In genomic region chr5:1658665-1659064, GRCh38 we compare ENCODE assay signal across 14 cellular contexts.
DNase-seq lines count a peak whose midpoint lies in the region; ATAC-seq and TF ChIP-seq lines count a peak whose summit lies in the region.
"Had no signal": no experiment of that assay in that cellular context is flagged by ENCODE, and none has a peak within 500 bp of the region (broad histone marks: within the 10 kb centered on the region; RNA-seq: fewer than 3 reads in every experiment).

No MANE protein-coding gene starts in this region.

- H3K27ac Mint-ChIP-seq in activated naive CD8-positive, alpha-beta T cell treated with anti-CD3 and anti-CD28 coated beads, Interleukin-2, amount 50 U/mL, for 24 hours, result no peak overlapping the region
- H3K27ac Mint-ChIP-seq in activated T-helper 2 cell treated with anti-CD3 and anti-CD28 coated beads, Interferon-gamma antibody, Interleukin-2, Interleukin-4, amounts not matched to agents 10 μg/mL and 5 μg/mL and 100 μg/mL, durations not matched to agents 14 hours and 24 hours and 36 hours, result no peak overlapping the region

- peaks cover 42% of the 10 kb centered on the region for H3K27me3 Mint-ChIP-seq in activated naive CD8-positive, alpha-beta T cell treated with anti-CD3 and anti-CD28 coated beads, Interleukin-2, amount 50 U/mL, for 24 hours
- peaks cover 5% of the 10 kb centered on the region for H3K27me3 Mint-ChIP-seq in activated T-helper 2 cell treated with anti-CD3 and anti-CD28 coated beads, Interferon-gamma antibody, Interleukin-2, Interleukin-4, amounts not matched to agents 10 μg/mL and 5 μg/mL and 100 μg/mL, durations not matched to agents 14 hours and 24 hours and 36 hours (ENCODE audit: low read depth)

- TF ChIP-seq POLR2A in heart left ventricle (IDR thresholded peaks at IDR 0.05), result no peak

- intact Hi-C loops in Right ventricle myocardium superior (cut with DNase I), result no loop called here
- intact Hi-C loops in heart left ventricle (cut with DNase I), result loop anchor here in 1 of 10 donors (10.0 kb wide), 1 partner anchor 484 kb away; no protein-coding TSS in a partner anchor
- intact Hi-C loops in posterior vena cava (cut with DNase I), result no loop called here
- intact Hi-C loops in activated T-helper 2 cell treated with anti-CD3 and anti-CD28 coated beads, Interferon-gamma antibody, Interleukin-2, Interleukin-4, amounts not matched to agents 10 μg/mL and 5 μg/mL and 100 μg/mL, durations not matched to agents 14 hours and 24 hours and 36 hours (cut with micrococcal nuclease), result no loop called here

- H3K4me3 Mint-ChIP-seq in activated naive CD8-positive, alpha-beta T cell treated with anti-CD3 and anti-CD28 coated beads, Interleukin-2, amount 50 U/mL, for 24 hours, result no peak overlapping the region
- no peak overlapping the region for H3K4me3 Mint-ChIP-seq in activated T-helper 2 cell treated with anti-CD3 and anti-CD28 coated beads, Interferon-gamma antibody, Interleukin-2, Interleukin-4, amounts not matched to agents 10 μg/mL and 5 μg/mL and 100 μg/mL, durations not matched to agents 14 hours and 24 hours and 36 hours (ENCODE audit: low read depth)

- WGBS in heart left ventricle, 4 donors, result 62 to 70% (median 66%) methylated on average over 14 of the region's 14 CpGs

- ATAC-seq in Right ventricle myocardium superior (ENCODE audit: poor library complexity), result no peak
- no peak for ATAC-seq in heart left ventricle
- ATAC-seq in activated naive CD8-positive, alpha-beta T cell treated with anti-CD3 and anti-CD28 coated beads, Interleukin-2, amount 50 U/mL, for 24 hours, result no peak

- H3K36me3 ChIP-seq in heart left ventricle, result no peaks in the 10 kb centered on the region
- H3K36me3 ChIP-seq: BLaER1 treated with 17β-estradiol and CSF1 and Interleukin-3, amounts not matched to agents 10 nM and 100 nM had no signal

- no peak overlapping the region for H3K27ac ChIP-seq in heart left ventricle
- H3K27ac ChIP-seq: BLaER1 treated with 17β-estradiol and CSF1 and Interleukin-3, amounts not matched to agents 10 nM and 100 nM had no signal

- H3K4me1 Mint-ChIP-seq in activated naive CD8-positive, alpha-beta T cell treated with anti-CD3 and anti-CD28 coated beads, Interleukin-2, amount 50 U/mL, for 24 hours, result no peaks in the 10 kb centered on the region
- H3K4me1 Mint-ChIP-seq in activated T-helper 2 cell treated with anti-CD3 and anti-CD28 coated beads, Interferon-gamma antibody, Interleukin-2, Interleukin-4, amounts not matched to agents 10 μg/mL and 5 μg/mL and 100 μg/mL, durations not matched to agents 14 hours and 24 hours and 36 hours (ENCODE audit: low read depth), result no peaks in the 10 kb centered on the region

- H3K9me3 ChIP-seq in heart left ventricle, result no peaks in the 10 kb centered on the region
- H3K9me3 ChIP-seq: BLaER1 treated with 17β-estradiol and CSF1 and Interleukin-3, amounts not matched to agents 10 nM and 100 nM had no signal

- no peaks in the 10 kb centered on the region for H3K36me3 Mint-ChIP-seq in activated naive CD8-positive, alpha-beta T cell treated with anti-CD3 and anti-CD28 coated beads, Interleukin-2, amount 50 U/mL, for 24 hours (ENCODE audit: low read depth)
- no peaks in the 10 kb centered on the region for H3K36me3 Mint-ChIP-seq in activated T-helper 2 cell treated with anti-CD3 and anti-CD28 coated beads, Interferon-gamma antibody, Interleukin-2, Interleukin-4, amounts not matched to agents 10 μg/mL and 5 μg/mL and 100 μg/mL, durations not matched to agents 14 hours and 24 hours and 36 hours (ENCODE audit: low read depth)

- no peaks in the 10 kb centered on the region for H3K9me3 Mint-ChIP-seq in activated naive CD8-positive, alpha-beta T cell treated with anti-CD3 and anti-CD28 coated beads, Interleukin-2, amount 50 U/mL, for 24 hours
- no peaks in the 10 kb centered on the region for H3K9me3 Mint-ChIP-seq in activated T-helper 2 cell treated with anti-CD3 and anti-CD28 coated beads, Interferon-gamma antibody, Interleukin-2, Interleukin-4, amounts not matched to agents 10 μg/mL and 5 μg/mL and 100 μg/mL, durations not matched to agents 14 hours and 24 hours and 36 hours

- peak; percentile 18 for DNase-seq in Right ventricle myocardium superior
- no peak for DNase-seq in heart left ventricle
- peak; percentile 43 for DNase-seq in NCI-H146 (lab: John Stamatoyannopoulos, UW)
- peak; percentile 44 for DNase-seq in ecto neural progenitor cell (ENCODE audit: low spot score)
- DNase-seq in posterior vena cava (ENCODE audit: low spot score), result peak; percentile 59
- DNase-seq in activated naive CD8-positive, alpha-beta T cell treated with anti-CD3 and anti-CD28 coated beads, Interleukin-2, amount 50 U/mL, for 24 hours, result no peak
- no peak for DNase-seq in activated T-helper 2 cell treated with anti-CD3 and anti-CD28 coated beads, Interferon-gamma antibody, Interleukin-2, Interleukin-4, amounts not matched to agents 10 μg/mL and 5 μg/mL and 100 μg/mL, durations not matched to agents 14 hours and 24 hours and 36 hours (ENCODE audit: low spot score)
- no peak for DNase-seq in UCSD-AML1 (lab: John Stamatoyannopoulos, UW; ENCODE audit: unreplicated experiment)
- DNase-seq: DMS 273 treated with DMSO at 0.1 percent for 48 hours, HCEC 1CT, Kasumi-1, NCI-H524, T-helper 1 cell had no signal

- peaks cover 0 to under 1% (median 0%) of the 10 kb centered on the region in 12 donors for H3K4me1 ChIP-seq in heart left ventricle

- TF ChIP-seq CTCF in heart left ventricle (IDR thresholded peaks at IDR 0.05), result no peak

- H3K27me3 ChIP-seq in heart left ventricle, result peaks cover 0 to 78% (median 21%) of the 10 kb centered on the region in 9 donors

- no peak overlapping the region for H3K4me3 ChIP-seq in heart left ventricle
- H3K4me3 ChIP-seq: BLaER1 treated with 17β-estradiol and CSF1 and Interleukin-3, amounts not matched to agents 10 nM and 100 nM had no signal

Comparison
In these comparisons a context has a peak if more than half of its experiments do, and no peak if none do; other contexts are left out.
1. DNase-seq: peak in Right ventricle myocardium superior (single experiment), NCI-H146 (single experiment), ecto neural progenitor cell (single experiment) and posterior vena cava (single experiment); none in heart left ventricle (0 of 5), activated naive CD8-positive, alpha-beta T cell treated with anti-CD3 and anti-CD28 coated beads, Interleukin-2, amount 50 U/mL, for 24 hours (single experiment), activated T-helper 2 cell treated with anti-CD3 and anti-CD28 coated beads, Interferon-gamma antibody, Interleukin-2, Interleukin-4, amounts not matched to agents 10 μg/mL and 5 μg/mL and 100 μg/mL, durations not matched to agents 14 hours and 24 hours and 36 hours (single experiment) and UCSD-AML1 (single experiment).